9 cellular contexts compared by ENCODE assay signal in the genomic region with DNA sequence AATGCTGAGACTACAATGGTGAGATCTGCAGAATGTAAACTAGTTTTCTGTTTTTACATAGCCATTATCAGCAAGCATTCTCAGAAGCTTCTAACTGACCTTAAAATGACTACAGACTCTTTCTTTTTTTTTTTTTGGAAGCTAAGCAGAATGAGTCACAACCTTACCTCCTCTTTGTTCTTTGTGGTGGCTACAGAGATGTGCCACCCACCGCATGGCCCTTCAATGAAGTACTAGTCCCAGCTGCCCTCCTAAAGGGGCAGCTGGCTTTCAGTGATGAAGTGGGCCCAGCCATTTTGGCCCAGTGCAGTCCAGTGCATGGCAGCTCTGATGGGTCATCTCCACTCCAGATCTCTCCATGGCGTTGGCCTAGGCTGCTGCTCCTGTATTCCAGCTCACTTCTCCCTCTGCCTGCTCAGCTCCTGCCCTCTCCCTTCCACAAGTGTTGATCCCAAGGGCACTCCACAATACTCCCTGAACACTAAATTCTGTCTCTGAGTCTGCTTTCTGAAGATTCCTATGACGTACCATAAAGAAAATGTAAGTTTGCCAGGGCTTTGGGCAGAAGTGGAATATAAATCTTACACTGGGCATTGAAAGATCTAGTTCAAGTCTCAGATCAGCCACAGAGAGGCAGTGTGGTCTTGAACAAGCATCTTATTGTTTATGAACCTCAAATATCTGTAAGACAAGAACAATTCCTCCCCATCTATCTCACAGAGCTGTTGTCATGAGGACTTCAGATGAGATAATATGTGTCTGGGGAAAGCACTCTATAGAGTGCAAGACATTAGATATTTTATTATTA.
A peak's percentile ranks its signal among the peaks of the same experiment; 100 is the strongest.
DNase-seq lines count a peak whose midpoint lies in the region; ATAC-seq and TF ChIP-seq lines count a peak whose summit lies in the region.
"Had no signal": no experiment of that assay in that cellular context is flagged by ENCODE, and none has a peak within 500 bp of the region (broad histone marks: within the 10 kb centered on the region; RNA-seq: fewer than 3 reads in every experiment).

No MANE protein-coding gene starts in this region.

- H3K4me3 ChIP-seq in GM12864 (ENCODE audit: low read depth, low read length), result no peak overlapping the region
- H3K4me3 ChIP-seq in osteoblast (ENCODE audit: insufficient read depth, low read length), result no peak overlapping the region
- no peak overlapping the region for H3K4me3 ChIP-seq in mucosa of descending colon

- H3K9me3 ChIP-seq in osteoblast (ENCODE audit: low read depth, low read length) (no peaks in the 10 kb centered on the region), mucosa of descending colon (no peaks in the 10 kb centered on the region)

- H2AFZ ChIP-seq in osteoblast (ENCODE audit: low read length), result peak overlapping the region; percentile 44

- H4K20me1 ChIP-seq in osteoblast (ENCODE audit: insufficient read depth, low read length), result no peaks in the 10 kb centered on the region

- H3K4me1 ChIP-seq in osteoblast (ENCODE audit: insufficient read depth, low read length), result peaks cover 7% of the 10 kb centered on the region
- H3K4me1 ChIP-seq in mucosa of descending colon (ENCODE audit: low read depth), result no peaks in the 10 kb centered on the region

- H3K79me2 ChIP-seq in osteoblast (ENCODE audit: insufficient read depth, low read length), result no peaks in the 10 kb centered on the region

- ATAC-seq in mucosa of descending colon, result no peak
- no peak for ATAC-seq in GM18517 (IDR thresholded peaks at IDR 0.05; ENCODE audit: unreplicated experiment)
- ATAC-seq in HG02571 (IDR thresholded peaks at IDR 0.05; ENCODE audit: unreplicated experiment), result no peak
- ATAC-seq: stimulated activated memory B cell treated with anti-CD40 and anti-IgM and Interleukin-4, amounts not matched to agents 10 μg/mL and 1 μg/mL and 100 μg/mL, for 72 hours had no signal

- no peak overlapping the region for H3K4me2 ChIP-seq in osteoblast (ENCODE audit: insufficient read depth, low read length)

- no peaks in the 10 kb centered on the region for H3K36me3 ChIP-seq in osteoblast (ENCODE audit: insufficient read depth, low read length)
- no peaks in the 10 kb centered on the region for H3K36me3 ChIP-seq in mucosa of descending colon (ENCODE audit: low read depth)

- intact Hi-C loops in mucosa of descending colon (cut with DNase I, micrococcal nuclease), result no loop called here

- no peak for DNase-seq in GM12864 (ENCODE audit: low read depth)
- peak; percentile 44 for DNase-seq in MV-4-11 (lab: John Stamatoyannopoulos, UW)
- DNase-seq in cerebellar cortex (ENCODE audit: low spot score), result peak; percentile 66
- no peak for DNase-seq in osteoblast (ENCODE audit: insufficient read length, low spot score, missing footprints)
- DNase-seq in mucosa of descending colon, result no peak
- DNase-seq: T-cell had no signal

- TF ChIP-seq CTCF in GM12864 (IDR thresholded peaks at IDR 0.05; ENCODE audit: low read depth, low read length, missing control alignments) (peak; percentile 8), osteoblast (IDR thresholded peaks at IDR 0.05; ENCODE audit: extremely low read depth, low read depth, low read length) (peak; percentile 41), mucosa of descending colon (IDR thresholded peaks at IDR 0.05) (no peak)

- no peak overlapping the region for H3K27ac ChIP-seq in osteoblast (ENCODE audit: low read depth, low read length)

- no peaks in the 10 kb centered on the region for H3K27me3 ChIP-seq in osteoblast (ENCODE audit: insufficient read depth, low read length)

Comparison
In these comparisons a context has a peak if more than half of its experiments do, and no peak if none do; other contexts are left out.
1. DNase-seq: peak in MV-4-11 (single experiment) and cerebellar cortex (single experiment); none in GM12864 (single experiment), osteoblast (single experiment) and mucosa of descending colon (0 of 3).